In genomic region chr10:50739618-50740350, GRCh38 we compare ENCODE assay signal across 8 cellular contexts. TPM values are rescaled to one million over a fixed set of nuclear protein-coding genes. Genes with fewer than 3 reads are reported as not detected.
DNase-seq lines count a peak whose midpoint lies in the region; ATAC-seq and TF ChIP-seq lines count a peak whose summit lies in the region.

Gene ASAH2B, plus strand, starts transcription at chr10:50739936. Its CDS starts 5,195 bp downstream, at chr10:50745131.

- H3K9me3 ChIP-seq in CD4-positive, alpha-beta memory T cell (ENCODE audit: control insufficient read depth in 1 of 2, low read length in 2 of 2) = no peaks in the 10 kb centered on the region
- H3K9me3 ChIP-seq in PC-9 (ENCODE audit: insufficient read depth, low read depth) = no peaks in the 10 kb centered on the region

- POLR2A ChIA-PET in CD4-positive, alpha-beta memory T cell (lab: Charles Lee; ENCODE audit: partially characterized antibody) = interaction anchor here (0.8 to 1.7 kb wide), 3 partner anchors 103 to 118 kb away, joined by 4 to 6 read pairs (median 5); no protein-coding TSS in a partner anchor
- POLR2A ChIA-PET in PC-9 (lab: Charles Lee; ENCODE audit: unreplicated experiment) = interaction anchor here (0.6 to 0.7 kb wide), 2 partner anchors 102 to 515 kb away, joined by 3 read pairs; no protein-coding TSS in a partner anchor
- POLR2A ChIA-PET in naive thymus-derived CD8-positive, alpha-beta T cell (lab: Charles Lee) = interaction anchor here (0.6 to 2.1 kb wide), 4 partner anchors 79 to 396 kb away, joined by 3 to 9 read pairs (median 5); no protein-coding TSS in a partner anchor

- H2AFZ ChIP-seq in PC-9 = peak within 1 kb of the TSS; percentile 93

- peak within 1 kb of the TSS; percentile 57 to 97 for H3K4me3 ChIP-seq in CD4-positive, alpha-beta memory T cell (ENCODE audit: low read length in 2 of 2)
- H3K4me3 ChIP-seq in PC-9 (peak within 1 kb of the TSS; percentile 85), fibroblast of mammary gland (ENCODE audit: control insufficient read depth, low read depth, low read length) (peak within 1 kb of the TSS; percentile 72)

- H3K9me3 Mint-ChIP-seq in CD4-positive, alpha-beta memory T cell = no peaks in the 10 kb centered on the region
- no peaks in the 10 kb centered on the region for H3K9me3 Mint-ChIP-seq in naive thymus-derived CD8-positive, alpha-beta T cell
- no peaks in the 10 kb centered on the region for H3K9me3 Mint-ChIP-seq in stimulated activated effector memory CD8-positive, alpha-beta T cell treated with anti-CD3 and anti-CD28 coated beads, Interleukin-12 subunit alpha, Interleukin-12 subunit beta, amount 100 ng/mL, for 72 hours

- peaks cover 17 to 37% (median 25%) of the 10 kb centered on the region in 4 donors for H3K4me1 Mint-ChIP-seq in CD4-positive, alpha-beta memory T cell
- peaks cover 22 to 42% (median 32%) of the 10 kb centered on the region in 4 donors for H3K4me1 Mint-ChIP-seq in naive thymus-derived CD8-positive, alpha-beta T cell
- peaks cover 24% of the 10 kb centered on the region for H3K4me1 Mint-ChIP-seq in stimulated activated effector memory CD8-positive, alpha-beta T cell treated with anti-CD3 and anti-CD28 coated beads, Interleukin-12 subunit alpha, Interleukin-12 subunit beta, amount 100 ng/mL, for 72 hours

- H3K9me2 ChIP-seq in PC-9 (ENCODE audit: insufficient read depth) = 0 out of 2 replicates have a peak, but pooled peaks cover 4% of the 10 kb centered on the region

- H3K4me2 ChIP-seq in PC-9 = peak within 1 kb of the TSS; percentile 85

- H4K20me1 ChIP-seq in PC-9 (ENCODE audit: insufficient read depth) = no peaks in the 10 kb centered on the region

- H3K79me2 ChIP-seq in PC-9 (ENCODE audit: low read depth) = 0 out of 2 replicates have a peak, but pooled peaks cover 5% of the 10 kb centered on the region

- no peaks in the 10 kb centered on the region for H3K36me3 ChIP-seq in CD4-positive, alpha-beta memory T cell (ENCODE audit: insufficient read depth, low read length)
- H3K36me3 ChIP-seq in PC-9 (ENCODE audit: low read depth) = no peaks in the 10 kb centered on the region

- no peaks in the 10 kb centered on the region for H3F3A ChIP-seq in PC-9 (ENCODE audit: insufficient read depth, low read depth)

- H3K4me3 Mint-ChIP-seq in CD4-positive, alpha-beta memory T cell = peak within 1 kb of the TSS; percentile 94 to 99 (median 98)
- H3K4me3 Mint-ChIP-seq in naive thymus-derived CD8-positive, alpha-beta T cell = peak within 1 kb of the TSS; percentile 86 to 100 (median 99)
- H3K4me3 Mint-ChIP-seq in stimulated activated effector memory CD8-positive, alpha-beta T cell treated with anti-CD3 and anti-CD28 coated beads, Interleukin-12 subunit alpha, Interleukin-12 subunit beta, amount 100 ng/mL, for 72 hours = peak within 1 kb of the TSS; percentile 96

- ATAC-seq in GM19452 (IDR thresholded peaks at IDR 0.05; ENCODE audit: unreplicated experiment) (peak; percentile 83), HG03565 (IDR thresholded peaks at IDR 0.05; ENCODE audit: unreplicated experiment) (peak; percentile 48)
- ATAC-seq in naive thymus-derived CD8-positive, alpha-beta T cell = peak; percentile 76 to 86
- peak; percentile 86 for ATAC-seq in stimulated activated effector memory CD8-positive, alpha-beta T cell treated with anti-CD3 and anti-CD28 coated beads, Interleukin-12 subunit alpha, Interleukin-12 subunit beta, amount 100 ng/mL, for 72 hours

- H3K36me3 Mint-ChIP-seq in CD4-positive, alpha-beta memory T cell = peaks cover 0 to 8% of the 10 kb centered on the region in 2 donors
- H3K36me3 Mint-ChIP-seq in naive thymus-derived CD8-positive, alpha-beta T cell = no peaks in the 10 kb centered on the region
- peaks cover 9% of the 10 kb centered on the region for H3K36me3 Mint-ChIP-seq in stimulated activated effector memory CD8-positive, alpha-beta T cell treated with anti-CD3 and anti-CD28 coated beads, Interleukin-12 subunit alpha, Interleukin-12 subunit beta, amount 100 ng/mL, for 72 hours

- no peaks in the 10 kb centered on the region for H3K27me3 ChIP-seq in CD4-positive, alpha-beta memory T cell (ENCODE audit: insufficient read depth, low read length)
- H3K27me3 ChIP-seq in PC-9 (ENCODE audit: insufficient read depth, low read depth) = no peaks in the 10 kb centered on the region

- H3K4me1 ChIP-seq in CD4-positive, alpha-beta memory T cell (ENCODE audit: insufficient read depth, low read length) = peaks cover 11% of the 10 kb centered on the region
- peaks cover 5% of the 10 kb centered on the region for H3K4me1 ChIP-seq in PC-9 (replicated peaks; ENCODE audit: insufficient read depth)

- intact Hi-C loops in CD4-positive, alpha-beta memory T cell (cut with micrococcal nuclease) = loop anchor here (1.0 kb wide), 1 partner anchor 115 kb away; no protein-coding TSS in a partner anchor
- intact Hi-C loops in PC-9 (cut with micrococcal nuclease; ENCODE audit: unreplicated experiment) = loop anchor here (10.0 kb wide), 1 partner anchor 175 kb away; no protein-coding TSS in a partner anchor

- H3K27me3 Mint-ChIP-seq in CD4-positive, alpha-beta memory T cell = no peaks in the 10 kb centered on the region
- peaks cover 0 to 3% (median 0%) of the 10 kb centered on the region in 5 donors for H3K27me3 Mint-ChIP-seq in naive thymus-derived CD8-positive, alpha-beta T cell

- CTCF ChIA-PET in CD4-positive, alpha-beta memory T cell (lab: Charles Lee; ENCODE audit: partially characterized antibody) = interaction anchor here (1.2 kb wide), 1 partner anchor 80 kb away, joined by 4 read pairs; no protein-coding TSS in a partner anchor
- CTCF ChIA-PET in PC-9 (lab: Charles Lee) = interaction anchor here (0.6 kb wide), 1 partner anchor 250 kb away, joined by 3 read pairs; no protein-coding TSS in a partner anchor

- TSS peak; percentile 68 for BruUV-seq in PC-9 (replicated peaks; lab: Mats Ljungman, UMichigan)

- DNase-seq in CD4-positive, alpha-beta memory T cell = peak; percentile 68 to 75 (median 73)
- peak; percentile 70 to 83 for DNase-seq in PC-9
- peak; percentile 59 to 62 for DNase-seq in activated T-helper 1 cell treated with anti-CD3 and anti-CD28 coated beads, Interleukin-2, amount 50 U/mL, for 16 hours (ENCODE audit: low read depth in 1 of 2, low spot score in 1 of 2)
- DNase-seq in fibroblast of mammary gland (ENCODE audit: low read depth) = peak; percentile 67
- peak; percentile 45 to 84 (median 66) for DNase-seq in naive thymus-derived CD8-positive, alpha-beta T cell
- DNase-seq in stimulated activated effector memory CD8-positive, alpha-beta T cell treated with anti-CD3 and anti-CD28 coated beads, Interleukin-12 subunit alpha, Interleukin-12 subunit beta, amount 100 ng/mL, for 72 hours (ENCODE audit: low spot score in 2 of 2) = peak; percentile 54 to 87

- no peak for TF ChIP-seq CTCF in PC-9 (conservative IDR thresholded peaks at IDR 0.05)
- TF ChIP-seq CTCF in fibroblast of mammary gland (conservative IDR thresholded peaks at IDR 0.05; ENCODE audit: control insufficient read depth, insufficient read depth, low read depth, low read length) = no peak

- H3K27ac ChIP-seq in CD4-positive, alpha-beta memory T cell (ENCODE audit: low read depth, low read length) = peak within 1 kb of the TSS; percentile 50
- peak within 1 kb of the TSS; percentile 17; the same call in 1 of the 2 replicates for H3K27ac ChIP-seq in PC-9

- peak within 1 kb of the TSS; percentile 71 to 97 (median 93) for H3K27ac Mint-ChIP-seq in CD4-positive, alpha-beta memory T cell
- H3K27ac Mint-ChIP-seq in naive thymus-derived CD8-positive, alpha-beta T cell = peak within 1 kb of the TSS; percentile 77 to 97 (median 94)
- peak within 1 kb of the TSS; percentile 97 for H3K27ac Mint-ChIP-seq in stimulated activated effector memory CD8-positive, alpha-beta T cell treated with anti-CD3 and anti-CD28 coated beads, Interleukin-12 subunit alpha, Interleukin-12 subunit beta, amount 100 ng/mL, for 72 hours

RNA-seq across cellular contexts. Expression of gene ASAH2B, which starts in this region (rescaled TPM):
- total RNA-seq in CD4-positive, alpha-beta memory T cell = 1 to 10 TPM; 2.8 to 2.9 TPM
- polyA plus RNA-seq in CD4-positive, alpha-beta memory T cell = 1 to 10 TPM; 1.9 to 3.1 TPM
- total RNA-seq in PC-9 (2021) = 3.8 TPM in 2 replicates
- total RNA-seq in naive thymus-derived CD8-positive, alpha-beta T cell = 1 to 10 TPM; 4.2 to 5.3 TPM
- polyA plus RNA-seq in naive thymus-derived CD8-positive, alpha-beta T cell = 1 to 10 TPM in 2 of 3 donors, under 1 TPM in 1; 0.74 to 2.9 (median 1.9) TPM

Comparison
In these comparisons a context has a peak if more than half of its experiments do, and no peak if none do; other contexts are left out.
1. Peak in every context shown above with its lines: DNase-seq, ATAC-seq, H3K4me3 ChIP-seq and H3K27ac ChIP-seq.